ENCODE assay signal across 9 cellular contexts in genomic region chr2:210399440-210400041, GRCh38.
A peak's percentile ranks its signal among the peaks of the same experiment; 100 is the strongest.
DNase-seq lines count a peak whose midpoint lies in the region; ATAC-seq and TF ChIP-seq lines count a peak whose summit lies in the region.
"Had no signal": no experiment of that assay in that cellular context is flagged by ENCODE, and none has a peak within 500 bp of the region (broad histone marks: within the 10 kb centered on the region; RNA-seq: fewer than 3 reads in every experiment).

No MANE protein-coding gene starts in this region.

- no peak for ATAC-seq in GM18909 (IDR thresholded peaks at IDR 0.05; ENCODE audit: poor library complexity, unreplicated experiment)
- ATAC-seq in activated naive CD4-positive, alpha-beta T cell treated with anti-CD3 and anti-CD28 coated beads, Interleukin-2, amount 50 U/mL, for 72 hours = no peak

- H3K9me3 Mint-ChIP-seq in nephron = no peaks in the 10 kb centered on the region
- no peaks in the 10 kb centered on the region for H3K9me3 Mint-ChIP-seq in activated naive CD4-positive, alpha-beta T cell treated with anti-CD3 and anti-CD28 coated beads, Interleukin-2, amount 50 U/mL, for 72 hours

- H3K36me3 Mint-ChIP-seq in nephron (ENCODE audit: low read depth) = no peaks in the 10 kb centered on the region
- H3K36me3 Mint-ChIP-seq in activated naive CD4-positive, alpha-beta T cell treated with anti-CD3 and anti-CD28 coated beads, Interleukin-2, amount 50 U/mL, for 72 hours = no peaks in the 10 kb centered on the region

- H3K27me3 ChIP-seq in KMS-11 (ENCODE audit: insufficient read depth, low read depth) = no peaks in the 10 kb centered on the region
- no peaks in the 10 kb centered on the region for H3K27me3 ChIP-seq in mammary epithelial cell (ENCODE audit: insufficient read depth, low read length)

- no peak overlapping the region for H3K9ac ChIP-seq in KMS-11
- no peak overlapping the region for H3K9ac ChIP-seq in mammary epithelial cell (ENCODE audit: insufficient read depth, low read length)

- BruUV-seq in mammary epithelial cell (replicated peaks; lab: Mats Ljungman, UMichigan) = no TSS peak

- WGBS in mammary epithelial cell (ENCODE audit: low coverage, missing lambda C conversion rate) = 26% methylated on average over 3 of the region's 3 CpGs

- dilution Hi-C loops in mammary epithelial cell (cut with HindIII; ENCODE audit: low sequenced_read_pairs) = loop anchor here (5.0 kb wide), 1 partner anchor 57 kb away; no protein-coding TSS in a partner anchor

- no peak for DNase-seq in GM10266 (ENCODE audit: extremely low spot score)
- peak; percentile 11 for DNase-seq in mammary epithelial cell
- no peak for DNase-seq in C1 segment of cervical spinal cord (lab: John Stamatoyannopoulos, UW)
- DNase-seq in activated naive CD4-positive, alpha-beta T cell treated with anti-CD3 and anti-CD28 coated beads, Interleukin-2, amount 50 U/mL, for 72 hours (ENCODE audit: low spot score in 2 of 2) = no peak
- DNase-seq in H4 (ENCODE audit: low spot score) = no peak
- DNase-seq: SHP77 treated with DMSO at 0.1 percent for 48 hours had no signal

- H3K36me3 ChIP-seq in KMS-11 (ENCODE audit: insufficient read depth) (no peaks in the 10 kb centered on the region), mammary epithelial cell (ENCODE audit: insufficient read depth, low read length) (no peaks in the 10 kb centered on the region)

- H3K4me1 Mint-ChIP-seq in nephron = peaks cover 17% of the 10 kb centered on the region

- in situ Hi-C loops in mammary epithelial cell (cut with MboI; ENCODE audit: low sequenced_read_pairs in 2 of 2) = loop anchor here (10.0 to 25.0 kb wide), 3 partner anchors 135 to 412 kb away; no protein-coding TSS in a partner anchor

- H3K4me2 ChIP-seq in KMS-11 (no peak overlapping the region), mammary epithelial cell (ENCODE audit: insufficient read depth, low read depth, low read length) (no peak overlapping the region)

- H3K4me1 ChIP-seq in KMS-11 (ENCODE audit: low read depth, poor library complexity, severe bottlenecking) (no peaks in the 10 kb centered on the region), mammary epithelial cell (ENCODE audit: insufficient read depth, low read length) (no peaks in the 10 kb centered on the region)

- no peaks in the 10 kb centered on the region for H3K27me3 Mint-ChIP-seq in nephron (ENCODE audit: low read depth)

- no peak overlapping the region for H3K27ac Mint-ChIP-seq in nephron
- H3K27ac Mint-ChIP-seq in activated naive CD4-positive, alpha-beta T cell treated with anti-CD3 and anti-CD28 coated beads, Interleukin-2, amount 50 U/mL, for 72 hours = no peak overlapping the region

- no peaks in the 10 kb centered on the region for H4K20me1 ChIP-seq in KMS-11 (ENCODE audit: insufficient read depth)
- no peaks in the 10 kb centered on the region for H4K20me1 ChIP-seq in mammary epithelial cell (ENCODE audit: insufficient read depth, low read length)

- H3K79me2 ChIP-seq in KMS-11 (ENCODE audit: insufficient read depth, low read depth) = no peaks in the 10 kb centered on the region
- H3K79me2 ChIP-seq in mammary epithelial cell (ENCODE audit: insufficient read depth, low read length) = no peaks in the 10 kb centered on the region

- peak; percentile 50 for TF ChIP-seq CTCF in GM10266 (IDR thresholded peaks at IDR 0.05; ENCODE audit: control insufficient read depth, insufficient read depth, low read depth, missing control alignments)
- peak; percentile 58 for TF ChIP-seq CTCF in KMS-11 (conservative IDR thresholded peaks at IDR 0.05; ENCODE audit: low read depth, low read length)
- TF ChIP-seq CTCF in mammary epithelial cell (conservative IDR thresholded peaks at IDR 0.05 in 1 of 2, IDR thresholded peaks at IDR 0.05 in 1 of 2; ENCODE audit: extremely low read depth in 1 of 2, insufficient read depth in 1 of 2, low read depth in 1 of 2, low read length in 2 of 2) = peak; percentile 36 to 48
- TF ChIP-seq CTCF in nephron (IDR thresholded peaks at IDR 0.05; ENCODE audit: unreplicated experiment in 3 of 3) = peak; percentile 39 to 56 (median 47)

- H3K27ac ChIP-seq in KMS-11 (no peak overlapping the region), mammary epithelial cell (ENCODE audit: insufficient read depth, low read depth, low read length) (no peak overlapping the region)

- CTCF ChIA-PET in mammary epithelial cell (lab: Charles Lee; ENCODE audit: low non-redundant PET) = interaction anchor here (0.8 to 1.0 kb wide), 2 partner anchors 28 to 36 kb away, joined by 3 read pairs; no protein-coding TSS in a partner anchor

- H3K9me3 ChIP-seq in mammary epithelial cell (replicated peaks; ENCODE audit: insufficient read depth, low read length) = no peaks in the 10 kb centered on the region

- H2AFZ ChIP-seq in KMS-11 (ENCODE audit: low read depth) (no peak overlapping the region), mammary epithelial cell (ENCODE audit: low read depth, low read length) (no peak overlapping the region)

- intact Hi-C loops in mammary epithelial cell (cut with micrococcal nuclease) = loop anchor here (1.0 to 5.0 kb wide), 3 partner anchors 36 to 422 kb away; no protein-coding TSS in a partner anchor

- no peak overlapping the region for H3K4me3 ChIP-seq in KMS-11 (IDR thresholded peaks at IDR 0.05; ENCODE audit: insufficient read depth, low read depth, low read length)
- H3K4me3 ChIP-seq in mammary epithelial cell (replicated peaks in 1 of 3; ENCODE audit: insufficient read depth in 1 of 3, low read depth in 2 of 3, low read length in 3 of 3) = no peak overlapping the region

- H3K4me3 Mint-ChIP-seq in nephron = no peak overlapping the region
